In the genomic region with DNA sequence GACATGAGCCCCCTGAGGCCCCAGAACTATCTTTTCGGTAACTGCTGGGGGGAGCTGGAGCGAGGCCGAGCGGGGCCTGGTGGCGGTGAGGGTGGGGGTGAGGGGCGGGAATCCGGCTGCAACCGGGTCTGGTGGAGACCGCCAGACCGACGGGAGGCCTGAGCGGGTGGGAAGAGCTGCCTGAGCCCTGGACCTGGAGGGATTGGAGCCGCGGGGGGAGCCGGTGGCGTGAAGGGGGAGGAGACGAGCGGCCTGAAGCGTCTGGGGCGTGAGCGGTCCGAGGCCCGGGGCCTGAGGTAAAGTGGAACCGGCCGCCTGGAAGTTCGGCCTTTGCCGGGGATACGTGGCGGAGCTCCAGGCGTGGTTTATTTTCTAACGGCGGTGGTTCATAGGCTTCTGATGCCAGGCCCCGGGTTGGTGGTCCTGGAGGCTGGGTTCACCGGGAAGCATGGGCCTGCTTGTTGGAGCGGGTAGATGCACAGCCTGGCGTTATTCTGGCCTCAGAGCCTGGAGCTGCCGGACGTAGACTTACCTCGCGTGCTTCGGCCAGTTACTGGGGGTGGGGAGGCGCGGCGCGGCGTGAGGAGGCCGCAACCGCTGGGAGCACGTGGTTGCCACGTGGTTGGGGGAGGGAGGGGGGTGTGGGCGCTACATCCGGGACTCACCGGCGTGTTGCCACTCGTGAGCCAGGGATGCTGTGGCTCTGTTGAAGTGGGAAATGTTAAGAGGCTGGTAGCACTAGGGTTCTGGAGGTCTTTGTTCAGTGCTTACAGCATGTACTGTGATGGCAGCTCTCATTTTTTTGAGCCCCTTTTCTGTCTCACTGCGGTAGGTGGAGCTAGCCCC, we compare ENCODE assay signal across 8 cellular contexts. TPM values are rescaled to one million over a fixed set of nuclear protein-coding genes. Genes with fewer than 3 reads are reported as not detected.
DNase-seq lines count a peak whose midpoint lies in the region; ATAC-seq and TF ChIP-seq lines count a peak whose summit lies in the region.

No MANE protein-coding gene starts in this region.

- H3K27ac ChIP-seq in left ventricle myocardium inferior (replicated peaks) (peak overlapping the region; percentile 88), psoas muscle (peak overlapping the region; percentile 84), urinary bladder (ENCODE audit: low read depth) (peak overlapping the region; percentile 84)

- H3K4me3 Mint-ChIP-seq in T-cell, result peak overlapping the region; percentile 97 to 99 (median 99)

- 0 out of 2 replicates have a peak, but pooled peaks cover 11% of the 10 kb centered on the region for H3K4me1 ChIP-seq in ES-I3 (ENCODE audit: insufficient read depth, low read length)
- peaks cover 52% of the 10 kb centered on the region for H3K4me1 ChIP-seq in left ventricle myocardium inferior
- H3K4me1 ChIP-seq in psoas muscle, result peaks cover 27% of the 10 kb centered on the region
- H3K4me1 ChIP-seq in urinary bladder (ENCODE audit: insufficient read depth), result peaks cover 3% of the 10 kb centered on the region

- H3K27me3 ChIP-seq in left ventricle myocardium inferior (ENCODE audit: low read depth) (no peaks in the 10 kb centered on the region), psoas muscle (ENCODE audit: insufficient read depth in 3 of 3, low read length in 2 of 3) (no peaks in the 10 kb centered on the region)

- H3K27me3 Mint-ChIP-seq in T-cell, result no peaks in the 10 kb centered on the region

- H3K36me3 ChIP-seq in ES-I3 (ENCODE audit: insufficient read depth, low read length) (peaks cover 19% of the 10 kb centered on the region), left ventricle myocardium inferior (peaks cover 21% of the 10 kb centered on the region), psoas muscle (ENCODE audit: insufficient read depth in 1 of 2, low read depth in 1 of 2) (peaks cover 0 to 29% of the 10 kb centered on the region in 2 donors), urinary bladder (ENCODE audit: insufficient read depth) (no peaks in the 10 kb centered on the region)

- DNase-seq in Kasumi-1 (lab: John Stamatoyannopoulos, UW), result peak; percentile 46 to 51
- peak; percentile 65 to 85 (median 78) for DNase-seq in T-cell
- peak; percentile 73 for DNase-seq in amniotic epithelial cell (ENCODE audit: low read depth)
- DNase-seq in left ventricle myocardium inferior, result peak; percentile 70
- DNase-seq in psoas muscle, result peak; percentile 80 to 87

- intact Hi-C loops in left ventricle myocardium inferior (cut with micrococcal nuclease) (no loop called here), psoas muscle (cut with DNase I) (no loop called here)

- H3K9me3 ChIP-seq in ES-I3 (ENCODE audit: control insufficient read depth, insufficient read depth, low read length) (no peaks in the 10 kb centered on the region), left ventricle myocardium inferior (replicated peaks) (no peaks in the 10 kb centered on the region), psoas muscle (no peaks in the 10 kb centered on the region)

- H3K4me1 Mint-ChIP-seq in T-cell, result peaks cover 52 to 60% (median 58%) of the 10 kb centered on the region in 3 donors

- CTCF ChIA-PET in T-cell (lab: Charles Lee), result interaction anchor here in 1 of 2 donors (0.6 kb wide), 2 partner anchors 33 to 653 kb away, joined by 3 read pairs; no protein-coding TSS in a partner anchor

- TF ChIP-seq CTCF in left ventricle myocardium inferior (IDR thresholded peaks at IDR 0.05; ENCODE audit: borderline replicate concordance) (no peak), psoas muscle (IDR thresholded peaks at IDR 0.05) (no peak)

- POLR2A ChIA-PET in T-cell (lab: Charles Lee), result interaction anchor here (0.6 to 1.5 kb wide), 5 partner anchors 11 to 1487 kb away, joined by 4 to 7 read pairs (median 5); partner anchors contain the start of gene ERGIC1 (in 1 of the 2)

- peak overlapping the region; percentile 74 for H3K9ac ChIP-seq in ES-I3 (ENCODE audit: low read depth, low read length)

- H3K36me3 Mint-ChIP-seq in T-cell, result peaks cover 28% of the 10 kb centered on the region

- WGBS in psoas muscle, 3 donors, result 1% methylated on average over 49 to 56 of the region's 56 CpGs
- under 1% methylated on average over 56 of the region's 56 CpGs for WGBS in urinary bladder

- H3K27ac Mint-ChIP-seq in T-cell, result peak overlapping the region; percentile 99

- ATAC-seq in GM21737 (IDR thresholded peaks at IDR 0.05; ENCODE audit: unreplicated experiment) (peak; percentile 34), T-cell (replicated peaks in 1 of 4) (peak; percentile 21 to 31 (median 29)), psoas muscle (peak; percentile 59 to 73 (median 66))

- peak overlapping the region; percentile 97 for H3K4me3 ChIP-seq in left ventricle myocardium inferior
- H3K4me3 ChIP-seq in psoas muscle, result peak overlapping the region; percentile 79
- H3K4me3 ChIP-seq in urinary bladder (ENCODE audit: low read depth, low read length), result peak overlapping the region; percentile 78

- no peaks in the 10 kb centered on the region for H3K9me3 Mint-ChIP-seq in T-cell

RNA-seq across cellular contexts. Expression of gene NPM1, which starts 0.5 kb away (rescaled TPM):
- total RNA-seq in T-cell, result 1,000 to 10,000 TPM in 2 of 5 donors, 100 to 1,000 TPM in 3; 940 to 1,150 (median 989) TPM
- total RNA-seq in left ventricle myocardium inferior, result 389 TPM
- total RNA-seq in psoas muscle, result 100 to 1,000 TPM; 452 to 635 (median 472) TPM
- polyA plus RNA-seq in psoas muscle, result 1,000 to 10,000 TPM; 1,339 to 2,554 (median 1,854) TPM
- 1,536 TPM for total RNA-seq in urinary bladder
- polyA plus RNA-seq in urinary bladder, result 1,626 TPM

RNA-seq across cellular contexts. Expression of gene FGF18, which starts 31.3 kb away (rescaled TPM):
- total RNA-seq in T-cell (under 1 TPM in 4 of 5 donors, not detected in 1; 0.16 to 0.58 (median 0.21) TPM), left ventricle myocardium inferior (30.4 TPM), psoas muscle (under 1 TPM; 0.17 to 0.66 (median 0.28) TPM), urinary bladder (1.0 TPM)
- polyA plus RNA-seq in psoas muscle (under 1 TPM; 0.14 to 0.30 (median 0.29) TPM), urinary bladder (1.4 TPM)

Comparison
In these comparisons a context has a peak if more than half of its experiments do, and no peak if none do; other contexts are left out.
1. Peak in every context shown above with its lines: DNase-seq, ATAC-seq, H3K4me3 ChIP-seq and H3K27ac ChIP-seq.
2. RNA of gene FGF18, which starts 31.3 kb away (total RNA-seq): 30.4 TPM in left ventricle myocardium inferior (single experiment); 1.0 TPM in urinary bladder (single experiment), 0.17 to 0.66 TPM in psoas muscle and 0.16 to 0.58 TPM in T-cell; every median in the first group is over 10 times any median in the second.